In genomic region chr17:57868007-57868774, GRCh38 we compare ENCODE assay signal across 8 cellular contexts. TPM values are rescaled to one million over a fixed set of nuclear protein-coding genes. Genes with fewer than 3 reads are reported as not detected.
A peak's percentile ranks its signal among the peaks of the same experiment; 100 is the strongest.
DNase-seq lines count a peak whose midpoint lies in the region; ATAC-seq and TF ChIP-seq lines count a peak whose summit lies in the region.

No MANE protein-coding gene starts in this region.

- H3K27ac ChIP-seq in HCT116 (ENCODE audit: low read depth, low read length) (peak overlapping the region; percentile 77), adipose tissue (ENCODE audit: low read depth, low read length) (peak overlapping the region; percentile 25), right cardiac atrium (ENCODE audit: low read length) (peak overlapping the region; percentile 34)

- RAD21 ChIA-PET in HCT116 (lab: Charles Lee; ENCODE audit: low non-redundant PET in 1 of 2, low total read pairs in 2 of 2, uncharacterized antibody in 2 of 2, unreplicated experiment in 2 of 2), result interaction anchor here in 1 of 2 experiments (1.3 kb wide), 1 partner anchor 12 kb away, joined by 3 read pairs; no protein-coding TSS in a partner anchor

- H3K9me3 Mint-ChIP-seq in activated naive CD4-positive, alpha-beta T cell treated with anti-CD3 and anti-CD28 coated beads for 36 hours, result no peaks in the 10 kb centered on the region

- intact Hi-C loops in activated naive CD4-positive, alpha-beta T cell treated with anti-CD3 and anti-CD28 coated beads for 36 hours (cut with micrococcal nuclease), result loop anchor here (1.0 kb wide), 1 partner anchor 18 kb away; the partner anchor contains the start of gene MRPS23
- intact Hi-C loops in HCT116 (cut with micrococcal nuclease) (loop anchor here (1.0 to 2.0 kb wide), 2 partner anchors 24 to 81 kb away; no protein-coding TSS in a partner anchor), right cardiac atrium (cut with DNase I) (loop anchor here in 2 of 4 donors (10.0 kb wide), 1 partner anchor 217 kb away; the partner anchor contains the start of gene DYNLL2 (in 2 of the 2))

- no peak overlapping the region for H2AFZ ChIP-seq in HCT116 (ENCODE audit: low read depth, low read length, poor library complexity, severe bottlenecking)

- no peaks in the 10 kb centered on the region for H3K36me3 Mint-ChIP-seq in activated naive CD4-positive, alpha-beta T cell treated with anti-CD3 and anti-CD28 coated beads for 36 hours (ENCODE audit: low read depth)

- H3K4me1 Mint-ChIP-seq in activated naive CD4-positive, alpha-beta T cell treated with anti-CD3 and anti-CD28 coated beads for 36 hours (ENCODE audit: low read depth), result peaks cover 10% of the 10 kb centered on the region

- H3K4me3 Mint-ChIP-seq in activated naive CD4-positive, alpha-beta T cell treated with anti-CD3 and anti-CD28 coated beads for 36 hours, result no peak overlapping the region

- POLR2A ChIA-PET in HCT116 (lab: Charles Lee), result interaction anchor here (1.1 to 3.0 kb wide), 7 partner anchors 7 to 121 kb away, joined by 3 to 25 read pairs (median 5); no protein-coding TSS in a partner anchor

- TF ChIP-seq POLR2A in HCT116 (IDR thresholded peaks at IDR 0.05; ENCODE audit: borderline replicate concordance, extremely low read depth, insufficient read depth, insufficient read length), result no peak
- no peak for TF ChIP-seq POLR2A in NB4 (IDR thresholded peaks at IDR 0.05; ENCODE audit: extremely low read depth, insufficient read length)

- H3K9me3 ChIP-seq in HCT116 (ENCODE audit: control insufficient read depth in 1 of 2, insufficient read depth in 1 of 2, low read depth in 1 of 2, low read length in 2 of 2) (no peaks in the 10 kb centered on the region), right cardiac atrium (ENCODE audit: control insufficient read depth, low read length) (no peaks in the 10 kb centered on the region), skeletal muscle satellite cell (replicated peaks; ENCODE audit: low read length) (no peaks in the 10 kb centered on the region)

- TF ChIP-seq RAD21 in HCT116 (IDR thresholded peaks at IDR 0.05; ENCODE audit: low read depth), result no peak

- H4K20me1 ChIP-seq in HCT116 (ENCODE audit: insufficient read depth), result no peaks in the 10 kb centered on the region

- no TSS peak for BruUV-seq in HCT116 (replicated peaks; lab: Mats Ljungman, UMichigan)

- no peaks in the 10 kb centered on the region for H3K79me2 ChIP-seq in HCT116 (ENCODE audit: insufficient read depth, low read length)

- ATAC-seq in HCT116 (peak; percentile 85), right cardiac atrium (peak; percentile 84 to 88)

- H3K27me3 Mint-ChIP-seq in activated naive CD4-positive, alpha-beta T cell treated with anti-CD3 and anti-CD28 coated beads for 36 hours (ENCODE audit: low read depth), result no peaks in the 10 kb centered on the region

- H3K9me2 ChIP-seq in HCT116 (ENCODE audit: insufficient read depth), result no peaks in the 10 kb centered on the region

- DNase-seq in activated naive CD4-positive, alpha-beta T cell treated with anti-CD3 and anti-CD28 coated beads for 36 hours, result peak; percentile 61
- DNase-seq in activated naive CD4-positive, alpha-beta T cell treated with Interleukin-2 at 50 U/mL for 16 hours, result no peak
- DNase-seq in HCT116 (ENCODE audit: low read depth, low spot score) (peak; percentile 90), NB4 (ENCODE audit: low read depth) (peak; percentile 96), right cardiac atrium (peak; percentile 89 to 92 (median 92)), NCI-H1105 treated with DMSO at 0.1 percent for 48 hours (lab: John Stamatoyannopoulos, UW) (no peak)

- H3K27ac Mint-ChIP-seq in activated naive CD4-positive, alpha-beta T cell treated with anti-CD3 and anti-CD28 coated beads for 36 hours, result no peak overlapping the region

- CTCF ChIA-PET in activated naive CD4-positive, alpha-beta T cell treated with anti-CD3 and anti-CD28 coated beads for 36 hours (lab: Charles Lee), result interaction anchor here (0.9 to 5.7 kb wide), 2 partner anchors 9 to 24 kb away, joined by 3 to 44 read pairs; no protein-coding TSS in a partner anchor
- CTCF ChIA-PET in HCT116 (lab: Charles Lee), result interaction anchor here (0.8 to 5.0 kb wide), 9 partner anchors 9 to 244 kb away, joined by 3 to 36 read pairs (median 6); partner anchors contain the start of gene SRSF1

- no peaks in the 10 kb centered on the region for H3K27me3 ChIP-seq in HCT116 (ENCODE audit: insufficient read depth, low read length)
- no peaks in the 10 kb centered on the region for H3K27me3 ChIP-seq in right cardiac atrium (ENCODE audit: control insufficient read depth, insufficient read depth)
- no peaks in the 10 kb centered on the region for H3K27me3 ChIP-seq in skeletal muscle satellite cell (ENCODE audit: control insufficient read depth, insufficient read depth, low read length)

- WGBS in adipose tissue, 3 donors, result 11 to 24% (median 14%) methylated on average over 18 of the region's 18 CpGs
- 25% methylated on average over 18 of the region's 18 CpGs for WGBS in right cardiac atrium

- H3K36me3 ChIP-seq in HCT116 (ENCODE audit: control insufficient read depth in 1 of 2, insufficient read depth in 2 of 2, low read length in 2 of 2), result peaks cover 2 to 30% of the 10 kb centered on the region in 2 experiments; a peak in 2 of 4 replicates
- peaks cover 53% of the 10 kb centered on the region for H3K36me3 ChIP-seq in skeletal muscle satellite cell (ENCODE audit: insufficient read depth, low read length)

- H3K9ac ChIP-seq in HCT116 (ENCODE audit: low read length) (peak overlapping the region; percentile 58), skeletal muscle satellite cell (ENCODE audit: low read depth, low read length) (peak overlapping the region; percentile 18)

- TF ChIP-seq CTCF in HCT116 (IDR thresholded peaks at IDR 0.05 in 2 of 3, conservative IDR thresholded peaks at IDR 0.05 in 1 of 3; ENCODE audit: borderline replicate concordance in 1 of 3, insufficient read depth in 1 of 3, low read depth in 2 of 3, low read length in 2 of 3) (peak in 2 of 3 experiments; percentile 74 to 77; a peak in 4 of 6 replicates), NB4 (IDR thresholded peaks at IDR 0.05; ENCODE audit: low read depth, low read length) (peak; percentile 8)

- peak overlapping the region; percentile 6 to 41; a peak in 3 of 4 replicates for H3K4me3 ChIP-seq in HCT116 (replicated peaks in 1 of 2; ENCODE audit: low read depth in 1 of 2, low read length in 2 of 2)
- H3K4me3 ChIP-seq in NB4 (ENCODE audit: low read depth, low read length), result no peak overlapping the region
- no peak overlapping the region for H3K4me3 ChIP-seq in right cardiac atrium (ENCODE audit: low read length)
- peak overlapping the region; percentile 16 for H3K4me3 ChIP-seq in skeletal muscle satellite cell (ENCODE audit: low read length)

- H3K4me1 ChIP-seq in HCT116 (ENCODE audit: control insufficient read depth in 1 of 2, insufficient read depth in 2 of 2, low read length in 2 of 2) (peaks cover 47 to 88% of the 10 kb centered on the region in 2 experiments), right cardiac atrium (ENCODE audit: control insufficient read depth, insufficient read depth, low read length) (peaks cover 5% of the 10 kb centered on the region), skeletal muscle satellite cell (ENCODE audit: control insufficient read depth, insufficient read depth, low read length) (peaks cover 37% of the 10 kb centered on the region)

- H3K4me2 ChIP-seq in HCT116 (ENCODE audit: low read length) (peak overlapping the region; percentile 76), skeletal muscle satellite cell (ENCODE audit: low read length) (peak overlapping the region; percentile 45)

TF ChIP-seq in HCT116, 20 proteins besides CTCF, POLR2A, EP300 and RAD21 (continues in another document):
- TF ChIP-seq EZH2 (IDR thresholded peaks at IDR 0.05), result no peak
- no peak for TF ChIP-seq EZH2phosphoT487 (IDR thresholded peaks at IDR 0.05; ENCODE audit: borderline replicate concordance)
- peak; percentile 77 for TF ChIP-seq YY1 (IDR thresholded peaks at IDR 0.05; ENCODE audit: extremely low read depth, insufficient replicate concordance, low read depth, low read length)
- no peak for TF ChIP-seq CEBPB (IDR thresholded peaks at IDR 0.05; ENCODE audit: low read depth)
- no peak for TF ChIP-seq JUND (IDR thresholded peaks at IDR 0.05)
- TF ChIP-seq ZFX (IDR thresholded peaks at IDR 0.05), result no peak
- TF ChIP-seq SP1 (IDR thresholded peaks at IDR 0.05; ENCODE audit: low read depth), result no peak
- no peak for TF ChIP-seq REST (IDR thresholded peaks at IDR 0.05; ENCODE audit: low read depth)
- no peak for TF ChIP-seq SRF (IDR thresholded peaks at IDR 0.05; ENCODE audit: low read depth)
- TF ChIP-seq ELF1 (IDR thresholded peaks at IDR 0.05; ENCODE audit: borderline replicate concordance, low read depth), result no peak

RNA-seq across cellular contexts. Expression of gene MRPS23, which starts 18.3 kb away (rescaled TPM):
- total RNA-seq in activated naive CD4-positive, alpha-beta T cell treated with anti-CD3 and anti-CD28 coated beads for 36 hours, result 10 to 100 TPM; 57.5 to 59.1 TPM
- 109 TPM for total RNA-seq in HCT116 (2021; ENCODE audit: unreplicated experiment)
- 69.5 and 101 TPM in 2 replicates for polyA plus RNA-seq in HCT116 (2012)
- 10 to 100 TPM; 20.9 to 36.6 (median 25.7) TPM for polyA plus RNA-seq in adipose tissue
- total RNA-seq in right cardiac atrium, result 10 to 100 TPM; 50.9 to 68.3 (median 61.1) TPM
- polyA plus RNA-seq in right cardiac atrium, result 54.7 TPM
- total RNA-seq in skeletal muscle satellite cell (2012; rRNA removed), result 17.7 and 19.0 TPM in 2 replicates

Comparison
In these comparisons a context has a peak if more than half of its experiments do, and no peak if none do; other contexts are left out.
1. DNase-seq: peak in activated naive CD4-positive, alpha-beta T cell treated with anti-CD3 and anti-CD28 coated beads for 36 hours (single experiment), HCT116 (single experiment), NB4 (single experiment) and right cardiac atrium (3 of 3); none in activated naive CD4-positive, alpha-beta T cell treated with Interleukin-2 at 50 U/mL for 16 hours (single experiment) and NCI-H1105 treated with DMSO at 0.1 percent for 48 hours (single experiment).
2. H3K27ac ChIP-seq: peak in every context shown above with its lines; median percentile 77 in HCT116; 34 in right cardiac atrium; 25 in adipose tissue.
3. H3K4me3 ChIP-seq: peak in HCT116 (2 of 2) and skeletal muscle satellite cell (single experiment); none in NB4 (single experiment) and right cardiac atrium (single experiment).